9 cellular contexts compared by ENCODE assay signal in genomic region chr11:19111809-19112208, GRCh38. TPM values are rescaled to one million over a fixed set of nuclear protein-coding genes. Genes with fewer than 3 reads are reported as not detected.
"Had no signal": no experiment of that assay in that cellular context is flagged by ENCODE, and none has a peak within 500 bp of the region (broad histone marks: within the 10 kb centered on the region; RNA-seq: fewer than 3 reads in every experiment).

No MANE protein-coding gene starts in this region.

- H3K27ac Mint-ChIP-seq: GM23338, H9, HFFc6, IgD-negative memory B cell had no signal

- H3K27ac ChIP-seq: HL-60 had no signal

- H3K4me3 ChIP-seq: GM23338 had no signal

- H3K9me3 Mint-ChIP-seq: GM23338, H9, HFFc6 had no signal

- H3K4me3 Mint-ChIP-seq: GM23338, H9, HFFc6, IgD-negative memory B cell had no signal

- H3K36me3 Mint-ChIP-seq: IgD-negative memory B cell had no signal

- DNase-seq: H9, HCEC 1CT, HFFc6 had no signal

- ATAC-seq: GM23338, HepG2 had no signal

RNA-seq across cellular contexts. Expression of gene MRGPRX2, which starts 51.3 kb away (rescaled TPM):
- total RNA-seq: GM23338, H1, H9, HepG2, HFFc6, HT1080 had no signal
